ENCODE assay signal across 12 cellular contexts in the genomic region with DNA sequence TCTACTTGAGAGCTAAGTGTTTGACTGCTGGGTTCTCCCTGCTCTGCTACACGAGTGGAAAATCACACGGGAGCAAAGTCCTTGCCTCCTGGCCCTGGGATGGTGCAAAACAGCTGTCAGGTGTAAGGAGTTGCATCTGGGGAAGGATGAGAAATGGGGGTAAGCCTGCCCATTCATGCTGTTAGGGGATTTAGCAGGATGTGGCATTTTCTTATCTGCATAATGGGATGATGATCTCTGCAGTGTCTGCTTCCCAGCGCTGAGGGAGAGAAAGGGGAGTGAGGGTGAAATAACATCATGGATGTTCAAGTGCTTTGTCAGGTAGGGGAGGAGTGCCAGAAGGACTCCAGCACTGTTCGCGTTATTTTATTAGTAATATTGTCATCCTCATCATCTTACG.
"Had no signal": no experiment of that assay in that cellular context is flagged by ENCODE, and none has a peak within 500 bp of the region (broad histone marks: within the 10 kb centered on the region; RNA-seq: fewer than 3 reads in every experiment).

No MANE protein-coding gene starts in this region.

- H3K36me3 ChIP-seq: neutrophil, thoracic aorta had no signal

- H3K27ac ChIP-seq: hepatocyte, neutrophil, parathyroid adenoma, thoracic aorta had no signal

- H3K27ac Mint-ChIP-seq: naive thymus-derived CD4-positive, alpha-beta T cell; T-helper 17 cell had no signal

- H3K9me3 ChIP-seq: mucosa of descending colon, neutrophil, thoracic aorta had no signal

- ATAC-seq: mucosa of descending colon; naive thymus-derived CD4-positive, alpha-beta T cell; T-helper 17 cell had no signal

- H3K4me3 Mint-ChIP-seq: naive thymus-derived CD4-positive, alpha-beta T cell; T-helper 17 cell had no signal

- DNase-seq: activated CD4-positive, alpha-beta T cell treated with anti-CD3 and anti-CD28 coated beads for 48 hours; amniotic stem cell; islet precursor cell; mammary epithelial cell; mucosa of descending colon; naive thymus-derived CD4-positive, alpha-beta T cell; stimulated activated CD4-positive, alpha-beta T cell treated with anti-CD3 and anti-CD28 coated beads, Interleukin-1b, Interleukin-23, amount 100 ng/mL, for 48 hours; T-helper 17 cell had no signal
